In genomic region chr5:172532439-172532838, GRCh38 we compare ENCODE assay signal across 8 cellular contexts.
DNase-seq lines count a peak whose midpoint lies in the region; ATAC-seq and TF ChIP-seq lines count a peak whose summit lies in the region.
"Not testable (repeated sequence)": the region's sequence is repeated elsewhere in the genome, so short reads cannot be mapped to it uniquely, and the experiment has no call there.

No MANE protein-coding gene starts in this region.

- H4K20me1 ChIP-seq in GM23338 (replicated peaks; ENCODE audit: insufficient read depth): not testable (repeated sequence)

- not testable (repeated sequence) for H3K4me3 Mint-ChIP-seq in GM23338

- not testable (repeated sequence) for H3K9me2 ChIP-seq in GM23338 (ENCODE audit: insufficient read depth)

- not testable (repeated sequence) for H3K9me3 ChIP-seq in SJSA1 (replicated peaks); colonic mucosa; right atrium auricular region; upper lobe of right lung

- not testable (repeated sequence) for H3F3A ChIP-seq in GM23338 (replicated peaks; ENCODE audit: low read depth)

- not testable (repeated sequence) for H3K27me3 ChIP-seq in GM23338 (ENCODE audit: insufficient read depth); SJSA1 (replicated peaks); colonic mucosa; right atrium auricular region; upper lobe of right lung

- not testable (repeated sequence) for H3K27ac Mint-ChIP-seq in GM23338

- H3K79me2 ChIP-seq in GM23338 (replicated peaks; ENCODE audit: insufficient read depth): not testable (repeated sequence)

- not testable (repeated sequence) for H3K27me3 Mint-ChIP-seq in GM23338 (ENCODE audit: insufficient read depth, low read depth, poor library complexity)

- not testable (repeated sequence) for H3K4me1 Mint-ChIP-seq in GM23338

- not testable (repeated sequence) for H3K27ac ChIP-seq in GM23338 (ENCODE audit: low read depth); SJSA1; colonic mucosa; upper lobe of right lung
- H3K27ac ChIP-seq in right atrium auricular region: peak overlapping the region in 1 of 2 donors; percentile 78

- not testable (repeated sequence) for H3K4me3 ChIP-seq in GM23338, SJSA1, colonic mucosa, right atrium auricular region, upper lobe of right lung

- H2AFZ ChIP-seq in GM23338: peak overlapping the region; percentile 66; the same call in 1 of the 2 replicates

- not testable (repeated sequence) for H3K36me3 ChIP-seq in GM23338 (ENCODE audit: insufficient read depth); SJSA1; colonic mucosa; right atrium auricular region; upper lobe of right lung

- not testable (repeated sequence) for H3K36me3 Mint-ChIP-seq in GM23338 (ENCODE audit: low read depth)

- not testable (repeated sequence) for H3K4me1 ChIP-seq in GM23338 (ENCODE audit: insufficient read depth); SJSA1 (replicated peaks); colonic mucosa
- H3K4me1 ChIP-seq in right atrium auricular region (peaks cover 0 to 36% of the 10 kb centered on the region in 2 donors), upper lobe of right lung (peaks cover 17% of the 10 kb centered on the region)

- ATAC-seq in GM23338, upper lobe of right lung: not testable (repeated sequence)

- H3K9ac ChIP-seq in colonic mucosa (ENCODE audit: low read depth in 2 of 2, low read length in 2 of 2): not testable (repeated sequence)

- not testable (repeated sequence) for H3K9me3 Mint-ChIP-seq in GM23338

- H3K4me2 ChIP-seq in GM23338: not testable (repeated sequence)

- intact Hi-C loops in colonic mucosa (cut with DNase I); posterior vena cava (cut with DNase I); upper lobe of right lung (cut with DNase I): not testable (repeated sequence)

- TF ChIP-seq CTCF in GM23338 (conservative IDR thresholded peaks at IDR 0.05; ENCODE audit: low read depth in 2 of 2); colonic mucosa (IDR thresholded peaks at IDR 0.05); right atrium auricular region (IDR thresholded peaks at IDR 0.05); upper lobe of right lung (IDR thresholded peaks at IDR 0.05): not testable (repeated sequence)

- peak; percentile 40 for DNase-seq in Daoy (ENCODE audit: low read depth)
- not testable (repeated sequence) for DNase-seq in GM23338 (ENCODE audit: low spot score)
- DNase-seq in SJSA1 (ENCODE audit: low read depth in 1 of 2, low spot score in 2 of 2): peak; percentile 16 to 46
- DNase-seq in activated CD8-positive, alpha-beta memory T cell treated with anti-CD3 and anti-CD28 coated beads for 24 hours: peak; percentile 28
- DNase-seq in colonic mucosa: peak; percentile 13
- DNase-seq in right atrium auricular region (ENCODE audit: low spot score): peak; percentile 52
- DNase-seq in posterior vena cava (ENCODE audit: low spot score): peak; percentile 32
- peak; percentile 5 for DNase-seq in upper lobe of right lung
